Comparison of ENCODE assay signal across 9 cellular contexts in genomic region chr1:20589331-20590312, GRCh38. TPM values are rescaled to one million over a fixed set of nuclear protein-coding genes. Genes with fewer than 3 reads are reported as not detected.
DNase-seq lines count a peak whose midpoint lies in the region; ATAC-seq and TF ChIP-seq lines count a peak whose summit lies in the region.
"Had no signal": no experiment of that assay in that cellular context is flagged by ENCODE, and none has a peak within 500 bp of the region (broad histone marks: within the 10 kb centered on the region; RNA-seq: fewer than 3 reads in every experiment).

No MANE protein-coding gene starts in this region.

- H3K36me3 Mint-ChIP-seq in endothelial cell (ENCODE audit: low read depth, unreplicated experiment): no peaks in the 10 kb centered on the region
- H3K36me3 Mint-ChIP-seq: activated naive CD4-positive, alpha-beta T cell treated with anti-CD3 and anti-CD28 coated beads, Interleukin-2, amount 50 U/mL, for 24 hours had no signal

- no peaks in the 10 kb centered on the region for H3K9me3 Mint-ChIP-seq in endothelial cell (ENCODE audit: unreplicated experiment)
- H3K9me3 Mint-ChIP-seq: activated naive CD4-positive, alpha-beta T cell treated with anti-CD3 and anti-CD28 coated beads, Interleukin-2, amount 50 U/mL, for 24 hours had no signal

- DNase-seq in amniotic epithelial cell (ENCODE audit: low read depth) (peak; percentile 84), skeletal muscle cell (ENCODE audit: low read depth) (peak; percentile 75), endothelial cell (ENCODE audit: low spot score) (no peak), GM20000 (ENCODE audit: low spot score) (no peak), A172 (ENCODE audit: low spot score) (no peak)

- H3K4me1 ChIP-seq in HEK293 (ENCODE audit: control insufficient read depth, insufficient read depth, low read length) (peaks cover 3% of the 10 kb centered on the region; the same call in 1 of the 2 replicates), iPS-15b (ENCODE audit: control insufficient read depth, insufficient read depth, low read length) (peaks cover 7% of the 10 kb centered on the region)

- H3K27ac ChIP-seq in HEK293 (ENCODE audit: extremely low read depth, low read depth, low read length): no peak overlapping the region

- H3K27me3 ChIP-seq in iPS-15b (ENCODE audit: control insufficient read depth, insufficient read depth, low read length): no peaks in the 10 kb centered on the region

- H3K36me3 ChIP-seq in HEK293 (ENCODE audit: control insufficient read depth in 2 of 2, insufficient read depth in 1 of 2, low read length in 2 of 2) (no peaks in the 10 kb centered on the region), iPS-15b (ENCODE audit: control insufficient read depth, insufficient read depth, low read length) (no peaks in the 10 kb centered on the region)

- H3K9me3 ChIP-seq in HEK293 (ENCODE audit: control insufficient read depth, insufficient read depth, low read depth, low read length) (no peaks in the 10 kb centered on the region), iPS-15b (ENCODE audit: control insufficient read depth, insufficient read depth, low read length) (no peaks in the 10 kb centered on the region)

- peaks cover 16% of the 10 kb centered on the region for H3K4me1 Mint-ChIP-seq in endothelial cell (ENCODE audit: unreplicated experiment)

- CTCF ChIA-PET in HEK293 (lab: Yijun Ruan, JAX): interaction anchor here (0.6 to 2.1 kb wide), 6 partner anchors 14 to 106 kb away, joined by 3 to 12 read pairs (median 4); partner anchors contain the start of gene PINK1

- H3K9ac ChIP-seq in iPS-15b (ENCODE audit: low read depth, low read length): peak overlapping the region; percentile 50

- ATAC-seq in GM21423 (IDR thresholded peaks at IDR 0.05; ENCODE audit: unreplicated experiment): no peak

- no peak overlapping the region for H3K4me3 Mint-ChIP-seq in endothelial cell (ENCODE audit: unreplicated experiment)
- H3K4me3 Mint-ChIP-seq: activated naive CD4-positive, alpha-beta T cell treated with anti-CD3 and anti-CD28 coated beads, Interleukin-2, amount 50 U/mL, for 24 hours had no signal

- POLR2A ChIA-PET in HEK293 (lab: Yijun Ruan, JAX): interaction anchor here (0.9 to 1.6 kb wide), 4 partner anchors 14 to 72 kb away, joined by 3 to 14 read pairs (median 4); partner anchors contain the start of gene DDOST

- H3K4me3 ChIP-seq in HEK293 (ENCODE audit: low read depth, low read length) (no peak overlapping the region), iPS-15b (ENCODE audit: low read depth, low read length) (peak overlapping the region; percentile 40), skeletal muscle cell (ENCODE audit: low read depth, low read length) (peak overlapping the region; percentile 12)

- no peak overlapping the region for H3K27ac Mint-ChIP-seq in endothelial cell (ENCODE audit: unreplicated experiment)

- H3K27me3 Mint-ChIP-seq in endothelial cell (ENCODE audit: unreplicated experiment): peaks cover 11% of the 10 kb centered on the region

- TF ChIP-seq CTCF in HEK293 (tag by site-specific recombination; IDR thresholded peaks at IDR 0.05) (no peak), endothelial cell (IDR thresholded peaks at IDR 0.05; ENCODE audit: unreplicated experiment) (no peak), GM20000 (IDR thresholded peaks at IDR 0.05; ENCODE audit: extremely low read depth, missing control alignments) (no peak)

TF ChIP-seq in HEK293, 187 proteins besides CTCF, POLR2A, EP300 and RAD21 (continues in another document):
- TF ChIP-seq ZNF16 (tag by site-specific recombination; IDR thresholded peaks at IDR 0.05; ENCODE audit: low read depth): no peak
- TF ChIP-seq ZNF629 (tag by site-specific recombination; IDR thresholded peaks at IDR 0.05): 0 out of 2 replicates have a peak, but pooled peaks have one; percentile 9
- TF ChIP-seq ZNF529 (tag by site-specific recombination; IDR thresholded peaks at IDR 0.05; ENCODE audit: insufficient replicate concordance): no peak
- no peak for TF ChIP-seq ZNF558 (tag by site-specific recombination; IDR thresholded peaks at IDR 0.05)
- TF ChIP-seq SP2 (tag by site-specific recombination; IDR thresholded peaks at IDR 0.05): peak; percentile 43
- peak; percentile 85 for TF ChIP-seq EGR2 (tag by site-specific recombination; IDR thresholded peaks at IDR 0.05; ENCODE audit: low read depth)
- TF ChIP-seq ZNF843 (tag by site-specific recombination; IDR thresholded peaks at IDR 0.05): no peak
- TF ChIP-seq ZNF10 (tag by site-specific recombination; IDR thresholded peaks at IDR 0.05): no peak
- TF ChIP-seq ZNF830 (tag by site-specific recombination; IDR thresholded peaks at IDR 0.05; ENCODE audit: low read depth): no peak
- no peak for TF ChIP-seq ZNF19 (tag by site-specific recombination; IDR thresholded peaks at IDR 0.05; ENCODE audit: low read depth)
- TF ChIP-seq ZNF501 (tag by site-specific recombination; IDR thresholded peaks at IDR 0.05): no peak
- no peak for TF ChIP-seq ZNF707 (tag by site-specific recombination; IDR thresholded peaks at IDR 0.05)
- TF ChIP-seq, protein P1, sequence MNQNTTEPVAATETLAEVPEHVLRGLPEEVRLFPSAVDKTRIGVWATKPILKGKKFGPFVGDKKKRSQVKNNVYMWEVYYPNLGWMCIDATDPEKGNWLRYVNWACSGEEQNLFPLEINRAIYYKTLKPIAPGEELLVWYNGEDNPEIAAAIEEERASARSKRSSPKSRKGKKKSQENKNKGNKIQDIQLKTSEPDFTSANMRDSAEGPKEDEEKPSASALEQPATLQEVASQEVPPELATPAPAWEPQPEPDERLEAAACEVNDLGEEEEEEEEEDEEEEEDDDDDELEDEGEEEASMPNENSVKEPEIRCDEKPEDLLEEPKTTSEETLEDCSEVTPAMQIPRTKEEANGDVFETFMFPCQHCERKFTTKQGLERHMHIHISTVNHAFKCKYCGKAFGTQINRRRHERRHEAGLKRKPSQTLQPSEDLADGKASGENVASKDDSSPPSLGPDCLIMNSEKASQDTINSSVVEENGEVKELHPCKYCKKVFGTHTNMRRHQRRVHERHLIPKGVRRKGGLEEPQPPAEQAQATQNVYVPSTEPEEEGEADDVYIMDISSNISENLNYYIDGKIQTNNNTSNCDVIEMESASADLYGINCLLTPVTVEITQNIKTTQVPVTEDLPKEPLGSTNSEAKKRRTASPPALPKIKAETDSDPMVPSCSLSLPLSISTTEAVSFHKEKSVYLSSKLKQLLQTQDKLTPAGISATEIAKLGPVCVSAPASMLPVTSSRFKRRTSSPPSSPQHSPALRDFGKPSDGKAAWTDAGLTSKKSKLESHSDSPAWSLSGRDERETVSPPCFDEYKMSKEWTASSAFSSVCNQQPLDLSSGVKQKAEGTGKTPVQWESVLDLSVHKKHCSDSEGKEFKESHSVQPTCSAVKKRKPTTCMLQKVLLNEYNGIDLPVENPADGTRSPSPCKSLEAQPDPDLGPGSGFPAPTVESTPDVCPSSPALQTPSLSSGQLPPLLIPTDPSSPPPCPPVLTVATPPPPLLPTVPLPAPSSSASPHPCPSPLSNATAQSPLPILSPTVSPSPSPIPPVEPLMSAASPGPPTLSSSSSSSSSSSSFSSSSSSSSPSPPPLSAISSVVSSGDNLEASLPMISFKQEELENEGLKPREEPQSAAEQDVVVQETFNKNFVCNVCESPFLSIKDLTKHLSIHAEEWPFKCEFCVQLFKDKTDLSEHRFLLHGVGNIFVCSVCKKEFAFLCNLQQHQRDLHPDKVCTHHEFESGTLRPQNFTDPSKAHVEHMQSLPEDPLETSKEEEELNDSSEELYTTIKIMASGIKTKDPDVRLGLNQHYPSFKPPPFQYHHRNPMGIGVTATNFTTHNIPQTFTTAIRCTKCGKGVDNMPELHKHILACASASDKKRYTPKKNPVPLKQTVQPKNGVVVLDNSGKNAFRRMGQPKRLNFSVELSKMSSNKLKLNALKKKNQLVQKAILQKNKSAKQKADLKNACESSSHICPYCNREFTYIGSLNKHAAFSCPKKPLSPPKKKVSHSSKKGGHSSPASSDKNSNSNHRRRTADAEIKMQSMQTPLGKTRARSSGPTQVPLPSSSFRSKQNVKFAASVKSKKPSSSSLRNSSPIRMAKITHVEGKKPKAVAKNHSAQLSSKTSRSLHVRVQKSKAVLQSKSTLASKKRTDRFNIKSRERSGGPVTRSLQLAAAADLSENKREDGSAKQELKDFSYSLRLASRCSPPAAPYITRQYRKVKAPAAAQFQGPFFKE (tag by site-specific recombination; IDR thresholded peaks at IDR 0.05; ENCODE audit: borderline replicate concordance): no peak
- TF ChIP-seq ZNF768 (tag by site-specific recombination; IDR thresholded peaks at IDR 0.05): no peak
- no peak for TF ChIP-seq ZNF621 (tag by site-specific recombination; IDR thresholded peaks at IDR 0.05)
- TF ChIP-seq ZFP37 (tag by site-specific recombination; IDR thresholded peaks at IDR 0.05): no peak
- TF ChIP-seq ZFP41 (tag by site-specific recombination; IDR thresholded peaks at IDR 0.05; ENCODE audit: borderline replicate concordance): no peak
- no peak for TF ChIP-seq FEZF1 (tag by site-specific recombination; IDR thresholded peaks at IDR 0.05)
- TF ChIP-seq ZNF416 (tag by site-specific recombination; IDR thresholded peaks at IDR 0.05): no peak
- no peak for TF ChIP-seq ZBTB17 (tag by site-specific recombination; IDR thresholded peaks at IDR 0.05)
- TF ChIP-seq REPIN1 (tag by site-specific recombination; IDR thresholded peaks at IDR 0.05; ENCODE audit: low read depth): no peak
- no peak for TF ChIP-seq ZNF560 (tag by site-specific recombination; IDR thresholded peaks at IDR 0.05; ENCODE audit: borderline replicate concordance)
- no peak for TF ChIP-seq BCL11A (tag by site-specific recombination; IDR thresholded peaks at IDR 0.05; ENCODE audit: low read depth)
- TF ChIP-seq ZNF670 (tag by site-specific recombination; IDR thresholded peaks at IDR 0.05; ENCODE audit: low read depth): no peak

RNA-seq across cellular contexts. Expression of gene CDA, which starts 0.7 kb away (rescaled TPM):
- 1.1 TPM for total RNA-seq in endothelial cell (ENCODE audit: unreplicated experiment)
- 0.19 and 0.96 TPM in 2 replicates for total RNA-seq in A172 (2014; rRNA removed; shearing (Covaris generic))

RNA-seq across cellular contexts. Expression of gene FAM43B, which starts 37.2 kb away (rescaled TPM):
- 1.7 TPM for total RNA-seq in endothelial cell (ENCODE audit: unreplicated experiment)
- 0.09 and 0.12 TPM in 2 replicates for total RNA-seq in A172 (2014; rRNA removed; shearing (Covaris generic))

RNA-seq across cellular contexts. Expression of gene PINK1, which starts 43.6 kb away (rescaled TPM):
- 40.0 TPM for total RNA-seq in endothelial cell (ENCODE audit: unreplicated experiment)
- total RNA-seq in A172 (2014; rRNA removed; shearing (Covaris generic)): 44.8 and 57.9 TPM in 2 replicates

Comparison
In these comparisons a context has a peak if more than half of its experiments do, and no peak if none do; other contexts are left out.
1. DNase-seq: peak in amniotic epithelial cell (single experiment) and skeletal muscle cell (single experiment); none in endothelial cell (single experiment), GM20000 (single experiment) and A172 (single experiment).